ENCODE assay signal across 9 cellular contexts in genomic region chr11:15258433-15259350, GRCh38.
DNase-seq lines count a peak whose midpoint lies in the region; ATAC-seq and TF ChIP-seq lines count a peak whose summit lies in the region.
"Had no signal": no experiment of that assay in that cellular context is flagged by ENCODE, and none has a peak within 500 bp of the region (broad histone marks: within the 10 kb centered on the region; RNA-seq: fewer than 3 reads in every experiment).

No MANE protein-coding gene starts in this region.

- no peak overlapping the region for H3K4me2 ChIP-seq in Loucy (ENCODE audit: low read depth, low read length, poor library complexity, severe bottlenecking)

- no peak for ATAC-seq in GM18873 (IDR thresholded peaks at IDR 0.05; ENCODE audit: low FRiP score, unreplicated experiment)
- ATAC-seq in esophagus mucosa: no peak

- TF ChIP-seq POLR2A in suprapubic skin (IDR thresholded peaks at IDR 0.05): no peak

- H2AFZ ChIP-seq in Loucy (ENCODE audit: low read length): peak overlapping the region; percentile 38; the same call in 1 of the 2 replicates

- H3K9ac ChIP-seq in Loucy (ENCODE audit: low read depth, low read length, poor library complexity, severe bottlenecking): no peak overlapping the region

- H3K4me3 ChIP-seq in Loucy (ENCODE audit: low read length, poor library complexity, severe bottlenecking): no peak overlapping the region
- no peak overlapping the region for H3K4me3 ChIP-seq in suprapubic skin
- H3K4me3 ChIP-seq: SJCRH30 had no signal

- H4K20me1 ChIP-seq in Loucy (ENCODE audit: insufficient read depth, low read length, poor library complexity, severe bottlenecking): no peaks in the 10 kb centered on the region

- H3K4me1 ChIP-seq in Loucy (ENCODE audit: insufficient read depth, low read length, poor library complexity, severe bottlenecking) (no peaks in the 10 kb centered on the region), suprapubic skin (no peaks in the 10 kb centered on the region)
- H3K4me1 ChIP-seq: SJCRH30 had no signal

- no peak for TF ChIP-seq EP300 in suprapubic skin (IDR thresholded peaks at IDR 0.05)

- H3K79me2 ChIP-seq in Loucy (ENCODE audit: insufficient read depth, low read length): no peaks in the 10 kb centered on the region

- peak; percentile 57 for TF ChIP-seq CTCF in Loucy (conservative IDR thresholded peaks at IDR 0.05; ENCODE audit: low read length)
- TF ChIP-seq CTCF in suprapubic skin (IDR thresholded peaks at IDR 0.05): no peak

- peak; percentile 6 for DNase-seq in NCI-H1694 treated with DMSO at 0.1 percent for 48 hours (lab: John Stamatoyannopoulos, UW)
- no peak for DNase-seq in NCI-H1694 (lab: John Stamatoyannopoulos, UW)
- DNase-seq in astrocyte of the hippocampus (ENCODE audit: low read depth, low spot score): peak; percentile 45
- peak; percentile 17 for DNase-seq in mucosa of gallbladder (ENCODE audit: low spot score)
- no peak for DNase-seq in suprapubic skin (ENCODE audit: low spot score in 2 of 2)

- no peak overlapping the region for H3K27ac ChIP-seq in suprapubic skin
- H3K27ac ChIP-seq: SJCRH30 had no signal

- H3K36me3 ChIP-seq in Loucy (ENCODE audit: insufficient read depth, low read length) (no peaks in the 10 kb centered on the region), suprapubic skin (no peaks in the 10 kb centered on the region)
- H3K36me3 ChIP-seq: SJCRH30 had no signal

- H3K9me3 ChIP-seq in Loucy (ENCODE audit: insufficient read depth, low read depth, low read length) (no peaks in the 10 kb centered on the region), suprapubic skin (no peaks in the 10 kb centered on the region)
- H3K9me3 ChIP-seq: SJCRH30 had no signal

- H3K27me3 ChIP-seq in Loucy (ENCODE audit: insufficient read depth, low read length, poor library complexity, severe bottlenecking) (no peaks in the 10 kb centered on the region), suprapubic skin (no peaks in the 10 kb centered on the region)
- H3K27me3 ChIP-seq: SJCRH30 had no signal

- H3K9me2 ChIP-seq in Loucy (replicated peaks; ENCODE audit: low read depth, low read length): no peaks in the 10 kb centered on the region

- 28% methylated on average over 3 of the region's 3 CpGs for WGBS in suprapubic skin

- no peaks in the 10 kb centered on the region for H3F3A ChIP-seq in Loucy (ENCODE audit: low read depth)

Comparison
In these comparisons a context has a peak if more than half of its experiments do, and no peak if none do; other contexts are left out.
1. DNase-seq: peak in NCI-H1694 treated with DMSO at 0.1 percent for 48 hours (single experiment), astrocyte of the hippocampus (single experiment) and mucosa of gallbladder (single experiment); none in NCI-H1694 (single experiment) and suprapubic skin (0 of 2).